15 cellular contexts compared by ENCODE assay signal in the genomic region with DNA sequence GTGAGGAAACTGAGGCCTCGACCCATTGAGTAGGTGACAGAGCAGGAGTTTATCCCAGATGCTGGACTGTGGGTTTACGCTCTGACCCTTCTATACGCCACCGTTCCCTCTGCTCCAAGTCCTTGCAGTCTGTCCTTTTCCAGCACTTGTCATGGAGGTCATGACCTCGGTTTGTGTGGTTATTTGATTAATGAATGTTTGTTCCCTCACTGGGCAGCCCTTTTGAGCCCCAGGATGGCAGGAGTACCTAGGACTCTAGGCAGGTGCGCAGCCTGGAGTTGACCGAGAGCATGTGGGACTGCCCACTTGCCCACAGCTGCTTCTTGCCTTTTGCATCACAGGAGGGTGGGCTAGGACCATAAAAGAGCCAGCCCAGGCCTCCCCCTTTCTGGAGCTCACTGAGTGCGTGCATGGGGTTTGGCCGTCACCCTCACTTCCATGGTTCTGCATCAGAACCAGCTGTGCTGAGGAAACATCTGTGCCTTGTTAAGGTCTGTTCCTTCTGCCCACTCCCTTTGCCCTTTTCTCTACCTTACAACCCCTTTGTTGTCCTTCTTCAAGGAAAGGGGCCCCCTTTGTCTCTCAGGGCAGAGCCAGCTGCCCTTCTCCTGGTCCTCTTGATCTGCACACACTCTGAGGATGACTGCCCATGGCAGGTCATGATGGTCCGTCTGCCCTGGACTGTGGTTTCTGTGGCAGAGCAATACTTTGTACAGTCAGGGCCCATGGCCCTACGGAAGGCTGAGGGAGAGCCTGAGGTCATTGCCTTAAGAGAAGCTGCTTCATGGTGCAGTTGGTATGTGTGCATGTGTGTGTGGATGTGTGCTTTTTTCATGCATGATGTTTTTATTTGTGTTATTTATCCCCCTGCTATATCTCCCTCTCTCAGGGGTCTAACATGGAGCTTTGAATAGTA. TPM values are rescaled to one million over a fixed set of nuclear protein-coding genes. Genes with fewer than 3 reads are reported as not detected.
A peak's percentile ranks its signal among the peaks of the same experiment; 100 is the strongest.
DNase-seq lines count a peak whose midpoint lies in the region; ATAC-seq and TF ChIP-seq lines count a peak whose summit lies in the region.
"Had no signal": no experiment of that assay in that cellular context is flagged by ENCODE, and none has a peak within 500 bp of the region (broad histone marks: within the 10 kb centered on the region; RNA-seq: fewer than 3 reads in every experiment).

No MANE protein-coding gene starts in this region.

- ATAC-seq in CD4-positive, CD25-positive, alpha-beta regulatory T cell (ENCODE audit: low read depth in 2 of 2), result peak in 1 of 2 donors; percentile 12
- ATAC-seq in GM21825 (IDR thresholded peaks at IDR 0.05; ENCODE audit: unreplicated experiment), result peak; percentile 20
- peak; percentile 32 to 69 for ATAC-seq in natural killer cell treated with Interleukin-12 subunit alpha and Interleukin-12 subunit beta and Interleukin-15 and Interleukin-18, amount 100 ng/mL, for 72 hours

- no peaks in the 10 kb centered on the region for H3K9me3 ChIP-seq in CD4-positive, CD25-positive, alpha-beta regulatory T cell (ENCODE audit: control insufficient read depth in 2 of 2, low read length in 2 of 2)
- no peaks in the 10 kb centered on the region for H3K9me3 ChIP-seq in ovary
- H3K9me3 ChIP-seq: Caco-2, HAP-1, heart right ventricle, testis had no signal

- no peak overlapping the region for H3K27ac ChIP-seq in CD4-positive, CD25-positive, alpha-beta regulatory T cell (ENCODE audit: insufficient read depth, low read length, poor library complexity, severe bottlenecking)
- H3K27ac ChIP-seq in ovary, result no peak overlapping the region
- H3K27ac ChIP-seq: testis had no signal

- no peaks in the 10 kb centered on the region for H3K9me3 Mint-ChIP-seq in CD4-positive, CD25-positive, alpha-beta regulatory T cell
- H3K9me3 Mint-ChIP-seq in activated naive CD8-positive, alpha-beta T cell (ENCODE audit: low read depth), result no peaks in the 10 kb centered on the region
- H3K9me3 Mint-ChIP-seq in natural killer cell treated with Interleukin-12 subunit alpha and Interleukin-12 subunit beta and Interleukin-15 and Interleukin-18, amount 100 ng/mL, for 72 hours, result no peaks in the 10 kb centered on the region
- H3K9me3 Mint-ChIP-seq in progenitor cell of endocrine pancreas (ENCODE audit: low read depth), result no peaks in the 10 kb centered on the region
- H3K9me3 Mint-ChIP-seq: mesothelial cell of epicardium had no signal

- peaks cover 26% of the 10 kb centered on the region for H3K36me3 Mint-ChIP-seq in CD4-positive, CD25-positive, alpha-beta regulatory T cell
- H3K36me3 Mint-ChIP-seq in activated naive CD8-positive, alpha-beta T cell, result peaks cover 19% of the 10 kb centered on the region
- peaks cover 10% of the 10 kb centered on the region for H3K36me3 Mint-ChIP-seq in natural killer cell treated with Interleukin-12 subunit alpha and Interleukin-12 subunit beta and Interleukin-15 and Interleukin-18, amount 100 ng/mL, for 72 hours
- H3K36me3 Mint-ChIP-seq in progenitor cell of endocrine pancreas (ENCODE audit: insufficient read depth), result no peaks in the 10 kb centered on the region
- H3K36me3 Mint-ChIP-seq: mesothelial cell of epicardium had no signal

- peaks cover 39% of the 10 kb centered on the region for H3K4me1 ChIP-seq in CD4-positive, CD25-positive, alpha-beta regulatory T cell (ENCODE audit: control insufficient read depth, insufficient read depth, low read length, poor library complexity, severe bottlenecking)
- H3K4me1 ChIP-seq in ovary (ENCODE audit: insufficient read depth), result peaks cover 33% of the 10 kb centered on the region
- H3K4me1 ChIP-seq: HAP-1 had no signal

- no peak for TF ChIP-seq EP300 in ovary (IDR thresholded peaks at IDR 0.05)

- H3K27ac Mint-ChIP-seq in CD4-positive, CD25-positive, alpha-beta regulatory T cell, result peak overlapping the region; percentile 59 to 82 (median 81)
- H3K27ac Mint-ChIP-seq in activated naive CD8-positive, alpha-beta T cell, result peak overlapping the region; percentile 25
- H3K27ac Mint-ChIP-seq in natural killer cell treated with Interleukin-12 subunit alpha and Interleukin-12 subunit beta and Interleukin-15 and Interleukin-18, amount 100 ng/mL, for 72 hours, result peak overlapping the region; percentile 55 to 89
- H3K27ac Mint-ChIP-seq in progenitor cell of endocrine pancreas, result no peak overlapping the region
- H3K27ac Mint-ChIP-seq: mesothelial cell of epicardium had no signal

- no peak for TF ChIP-seq CTCF in ovary (IDR thresholded peaks at IDR 0.05)
- TF ChIP-seq CTCF in progenitor cell of endocrine pancreas (IDR thresholded peaks at IDR 0.05; ENCODE audit: unreplicated experiment), result no peak

- TF ChIP-seq POLR2A in ovary (IDR thresholded peaks at IDR 0.05), result no peak

- 85 to 88% (median 88%) methylated on average over 11 of the region's 11 CpGs for WGBS in ovary, 3 donors

- no peak for DNase-seq in CD4-positive, CD25-positive, alpha-beta regulatory T cell
- no peak for DNase-seq in natural killer cell treated with Interleukin-12 subunit alpha and Interleukin-12 subunit beta and Interleukin-15 and Interleukin-18, amount 100 ng/mL, for 72 hours (ENCODE audit: low spot score)
- no peak for DNase-seq in ovary
- DNase-seq in progenitor cell of endocrine pancreas (ENCODE audit: low spot score, unreplicated experiment), result no peak
- DNase-seq in NOMO-1 (lab: John Stamatoyannopoulos, UW; ENCODE audit: unreplicated experiment in 2 of 2), result no peak
- no peak for DNase-seq in UCSD-AML1 (lab: John Stamatoyannopoulos, UW; ENCODE audit: unreplicated experiment)
- DNase-seq: activated T-cell treated with anti-CD3 and anti-CD28 coated beads for 4 hours, Caco-2, SW 1271, testis had no signal

- H3K36me3 ChIP-seq in CD4-positive, CD25-positive, alpha-beta regulatory T cell (ENCODE audit: control insufficient read depth, insufficient read depth, low read length), result peaks cover 18% of the 10 kb centered on the region
- no peaks in the 10 kb centered on the region for H3K36me3 ChIP-seq in ovary
- H3K36me3 ChIP-seq: HAP-1 had no signal

- peaks cover 47 to 81% (median 74%) of the 10 kb centered on the region in 4 donors for H3K4me1 Mint-ChIP-seq in CD4-positive, CD25-positive, alpha-beta regulatory T cell
- peaks cover 80% of the 10 kb centered on the region for H3K4me1 Mint-ChIP-seq in activated naive CD8-positive, alpha-beta T cell (ENCODE audit: low read depth)
- H3K4me1 Mint-ChIP-seq in natural killer cell treated with Interleukin-12 subunit alpha and Interleukin-12 subunit beta and Interleukin-15 and Interleukin-18, amount 100 ng/mL, for 72 hours (ENCODE audit: low read depth in 2 of 2), result peaks cover 79 to 88% of the 10 kb centered on the region in 2 donors
- peaks cover 31% of the 10 kb centered on the region for H3K4me1 Mint-ChIP-seq in progenitor cell of endocrine pancreas (ENCODE audit: low read depth)

- no peaks in the 10 kb centered on the region for H3K27me3 Mint-ChIP-seq in CD4-positive, CD25-positive, alpha-beta regulatory T cell
- no peaks in the 10 kb centered on the region for H3K27me3 Mint-ChIP-seq in activated naive CD8-positive, alpha-beta T cell
- H3K27me3 Mint-ChIP-seq in natural killer cell treated with Interleukin-12 subunit alpha and Interleukin-12 subunit beta and Interleukin-15 and Interleukin-18, amount 100 ng/mL, for 72 hours, result no peaks in the 10 kb centered on the region
- no peaks in the 10 kb centered on the region for H3K27me3 Mint-ChIP-seq in progenitor cell of endocrine pancreas

- H3K4me3 Mint-ChIP-seq in CD4-positive, CD25-positive, alpha-beta regulatory T cell, result peak overlapping the region in 1 of 4 donors; percentile 38
- H3K4me3 Mint-ChIP-seq in activated naive CD8-positive, alpha-beta T cell, result no peak overlapping the region
- no peak overlapping the region for H3K4me3 Mint-ChIP-seq in natural killer cell treated with Interleukin-12 subunit alpha and Interleukin-12 subunit beta and Interleukin-15 and Interleukin-18, amount 100 ng/mL, for 72 hours
- H3K4me3 Mint-ChIP-seq in progenitor cell of endocrine pancreas (ENCODE audit: low read depth), result no peak overlapping the region
- H3K4me3 Mint-ChIP-seq: mesothelial cell of epicardium had no signal

- no peak overlapping the region for H3K4me3 ChIP-seq in CD4-positive, CD25-positive, alpha-beta regulatory T cell (ENCODE audit: low read depth, low read length)
- H3K4me3 ChIP-seq in ovary, result no peak overlapping the region
- H3K4me3 ChIP-seq: HAP-1, heart right ventricle, testis had no signal

- intact Hi-C loops in ovary (cut with DNase I), result no loop called here

- no peaks in the 10 kb centered on the region for H3K27me3 ChIP-seq in CD4-positive, CD25-positive, alpha-beta regulatory T cell (ENCODE audit: control insufficient read depth, insufficient read depth, low read length)
- no peaks in the 10 kb centered on the region for H3K27me3 ChIP-seq in ovary
- H3K27me3 ChIP-seq: heart right ventricle, testis had no signal

RNA-seq across cellular contexts. Expression of a gene that starts 38.2 kb away (rescaled TPM):
- 104 TPM for total RNA-seq in CD4-positive, CD25-positive, alpha-beta regulatory T cell
- polyA plus RNA-seq in CD4-positive, CD25-positive, alpha-beta regulatory T cell, result 10 to 100 TPM; 16.3 to 21.3 (median 19.4) TPM
- 10 to 100 TPM; 61.4 to 82.1 TPM for total RNA-seq in natural killer cell treated with Interleukin-12 subunit alpha and Interleukin-12 subunit beta and Interleukin-15 and Interleukin-18, amount 100 ng/mL, for 72 hours
- total RNA-seq in ovary (10 to 100 TPM; 19.9 to 53.4 (median 31.8) TPM), progenitor cell of endocrine pancreas (7.0 and 8.6 TPM in 2 replicates)
- 10 to 100 TPM; 17.7 to 19.2 TPM for polyA plus RNA-seq in ovary
